ENCODE assay signal across 8 cellular contexts in the genomic region with DNA sequence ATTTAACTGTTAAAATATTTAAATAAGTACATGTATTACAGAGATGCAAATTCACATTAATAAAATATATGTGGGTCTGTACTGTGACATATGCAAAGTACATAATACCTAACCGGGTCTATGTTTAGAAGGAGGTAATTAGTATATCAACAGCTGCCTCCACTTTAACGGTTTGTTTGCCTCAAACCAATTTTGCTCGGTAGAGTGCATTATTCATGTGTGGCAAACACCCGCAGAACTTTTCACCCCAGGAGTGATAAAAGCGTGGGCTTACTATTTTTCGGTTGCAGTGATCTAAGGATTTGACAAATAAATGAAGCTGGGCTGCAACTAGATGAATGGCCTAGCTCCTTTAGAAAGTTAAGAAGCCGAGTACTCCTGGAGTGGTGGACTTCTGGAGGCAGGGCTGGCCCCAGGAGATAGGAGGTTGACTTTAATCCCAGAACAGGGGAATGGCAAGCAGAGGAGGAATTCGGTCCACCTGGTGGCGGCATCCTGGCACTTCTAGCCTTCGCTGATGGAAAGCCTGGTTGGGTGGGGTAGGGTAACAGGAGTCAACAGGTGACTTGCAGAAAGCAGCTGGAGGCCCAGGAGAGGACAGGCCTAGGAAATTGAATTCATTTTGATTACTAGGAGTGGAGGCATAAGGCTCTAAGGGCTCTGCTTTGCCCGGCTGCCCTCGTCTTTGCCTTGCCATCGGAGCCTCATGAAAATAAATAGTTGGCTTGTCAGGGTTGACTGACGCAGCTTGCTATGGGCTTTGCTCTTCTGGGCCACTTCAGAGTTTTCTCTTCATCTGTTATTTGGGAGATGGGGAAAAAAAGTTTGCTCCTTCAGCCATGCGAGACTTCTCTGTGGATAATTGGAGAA. TPM values are rescaled to one million over a fixed set of nuclear protein-coding genes. Genes with fewer than 3 reads are reported as not detected.
DNase-seq lines count a peak whose midpoint lies in the region; ATAC-seq and TF ChIP-seq lines count a peak whose summit lies in the region.

No MANE protein-coding gene starts in this region.

- no peak overlapping the region for H3K27ac ChIP-seq in CD8-positive, alpha-beta memory T cell (ENCODE audit: low read depth, low read length)

- H3K36me3 Mint-ChIP-seq in CD8-positive, alpha-beta memory T cell = peaks cover 0 to 6% (median 0%) of the 10 kb centered on the region in 3 donors
- peaks cover 20% of the 10 kb centered on the region for H3K36me3 Mint-ChIP-seq in central memory CD8-positive, alpha-beta T cell (ENCODE audit: insufficient read depth)
- H3K36me3 Mint-ChIP-seq in neural crest cell (ENCODE audit: low read depth) = no peaks in the 10 kb centered on the region

- H3K9me3 ChIP-seq in CD8-positive, alpha-beta memory T cell (ENCODE audit: low read length) = no peaks in the 10 kb centered on the region

- CTCF ChIA-PET in CD8-positive, alpha-beta memory T cell (lab: Charles Lee) = interaction anchor here (3.8 kb wide), 1 partner anchor 7 kb away, joined by 22 read pairs; no protein-coding TSS in a partner anchor

- H3K4me3 ChIP-seq in CD8-positive, alpha-beta memory T cell (ENCODE audit: low read length) = no peak overlapping the region
- H3K4me3 ChIP-seq in H7 (ENCODE audit: insufficient read depth, low read depth, low read length) = no peak overlapping the region

- H3K27me3 ChIP-seq in CD8-positive, alpha-beta memory T cell (ENCODE audit: insufficient read depth, low read length, poor library complexity, severe bottlenecking) = no peaks in the 10 kb centered on the region
- peaks cover 16% of the 10 kb centered on the region for H3K27me3 ChIP-seq in H7 (ENCODE audit: control insufficient read depth, insufficient read depth, low read length)

- H3K27me3 Mint-ChIP-seq in CD8-positive, alpha-beta memory T cell = no peaks in the 10 kb centered on the region
- no peaks in the 10 kb centered on the region for H3K27me3 Mint-ChIP-seq in central memory CD8-positive, alpha-beta T cell
- peaks cover 36% of the 10 kb centered on the region for H3K27me3 Mint-ChIP-seq in neural crest cell (ENCODE audit: low read depth)

- DNase-seq in CD8-positive, alpha-beta memory T cell = peak in 1 of 5 donors; percentile 19
- peak; percentile 77 for DNase-seq in H7
- peak; percentile 84 for DNase-seq in NCI-H345 (lab: John Stamatoyannopoulos, UW)
- DNase-seq in central memory CD8-positive, alpha-beta T cell (ENCODE audit: low spot score in 2 of 2) = no peak
- no peak for DNase-seq in neural crest cell (ENCODE audit: low read depth, low spot score)
- no peak for DNase-seq in OCI-M1 (lab: John Stamatoyannopoulos, UW)

- TF ChIP-seq CTCF in neural crest cell (conservative IDR thresholded peaks at IDR 0.05) = peak; percentile 58

- peaks cover 70 to 80% (median 79%) of the 10 kb centered on the region in 3 donors for H3K4me1 Mint-ChIP-seq in CD8-positive, alpha-beta memory T cell
- H3K4me1 Mint-ChIP-seq in central memory CD8-positive, alpha-beta T cell = peaks cover 61% of the 10 kb centered on the region
- peaks cover 14% of the 10 kb centered on the region for H3K4me1 Mint-ChIP-seq in neural crest cell

- no peaks in the 10 kb centered on the region for H3K36me3 ChIP-seq in CD8-positive, alpha-beta memory T cell (ENCODE audit: insufficient read depth, low read length)
- H3K36me3 ChIP-seq in H7 (replicated peaks; ENCODE audit: control insufficient read depth, insufficient read depth, low read length) = no peaks in the 10 kb centered on the region

- peaks cover 80% of the 10 kb centered on the region for H3K4me1 ChIP-seq in CD8-positive, alpha-beta memory T cell (ENCODE audit: insufficient read depth, low read length)

- H3K9me3 Mint-ChIP-seq in CD8-positive, alpha-beta memory T cell = no peaks in the 10 kb centered on the region
- H3K9me3 Mint-ChIP-seq in central memory CD8-positive, alpha-beta T cell = no peaks in the 10 kb centered on the region
- no peaks in the 10 kb centered on the region for H3K9me3 Mint-ChIP-seq in neural crest cell

- ATAC-seq in central memory CD8-positive, alpha-beta T cell (replicated peaks; ENCODE audit: extremely low read depth, poor library complexity, severe bottlenecking) = no peak
- no peak for ATAC-seq in HG02588 (IDR thresholded peaks at IDR 0.05; ENCODE audit: unreplicated experiment)
- no peak for ATAC-seq in GM18505 (IDR thresholded peaks at IDR 0.05; ENCODE audit: unreplicated experiment)

- TF ChIP-seq POLR2A in GM18505 (IDR thresholded peaks at IDR 0.05; ENCODE audit: borderline replicate concordance, extremely low read depth, insufficient read depth, insufficient read length) = no peak

- H3K27ac Mint-ChIP-seq in CD8-positive, alpha-beta memory T cell = peak overlapping the region; percentile 57 to 97 (median 89)
- H3K27ac Mint-ChIP-seq in central memory CD8-positive, alpha-beta T cell (ENCODE audit: low read depth) = peak overlapping the region; percentile 93
- H3K27ac Mint-ChIP-seq in neural crest cell (ENCODE audit: unreplicated experiment) = no peak overlapping the region

- H3K4me3 Mint-ChIP-seq in CD8-positive, alpha-beta memory T cell = peak overlapping the region; percentile 88 to 98 (median 92)
- peak overlapping the region; percentile 69 for H3K4me3 Mint-ChIP-seq in central memory CD8-positive, alpha-beta T cell
- H3K4me3 Mint-ChIP-seq in neural crest cell = peak overlapping the region; percentile 44

- POLR2A ChIA-PET in CD8-positive, alpha-beta memory T cell (lab: Charles Lee) = interaction anchor here (1.0 kb wide), 1 partner anchor 9 kb away, joined by 4 read pairs; no protein-coding TSS in a partner anchor

RNA-seq across cellular contexts. Expression of gene SLCO3A1, which starts 2.4 kb away (rescaled TPM):
- total RNA-seq in CD8-positive, alpha-beta memory T cell = 10 to 100 TPM; 10.0 to 10.8 TPM
- polyA plus RNA-seq in CD8-positive, alpha-beta memory T cell = 47.9 TPM
- 1.4 and 2.5 TPM in 2 replicates for total RNA-seq in H7 (2014; rRNA removed; shearing (Covaris generic))
- 6.1 and 6.3 TPM in 2 replicates for total RNA-seq in neural crest cell

Comparison
In these comparisons a context has a peak if more than half of its experiments do, and no peak if none do; other contexts are left out.
1. DNase-seq: peak in H7 (single experiment) and NCI-H345 (single experiment); none in central memory CD8-positive, alpha-beta T cell (0 of 2), neural crest cell (single experiment) and OCI-M1 (single experiment).
2. Peak in every context shown above with its lines, with median percentiles within 50 percentile points of each other: H3K4me3 Mint-ChIP-seq.